12 cellular contexts compared by ENCODE assay signal in the genomic region with DNA sequence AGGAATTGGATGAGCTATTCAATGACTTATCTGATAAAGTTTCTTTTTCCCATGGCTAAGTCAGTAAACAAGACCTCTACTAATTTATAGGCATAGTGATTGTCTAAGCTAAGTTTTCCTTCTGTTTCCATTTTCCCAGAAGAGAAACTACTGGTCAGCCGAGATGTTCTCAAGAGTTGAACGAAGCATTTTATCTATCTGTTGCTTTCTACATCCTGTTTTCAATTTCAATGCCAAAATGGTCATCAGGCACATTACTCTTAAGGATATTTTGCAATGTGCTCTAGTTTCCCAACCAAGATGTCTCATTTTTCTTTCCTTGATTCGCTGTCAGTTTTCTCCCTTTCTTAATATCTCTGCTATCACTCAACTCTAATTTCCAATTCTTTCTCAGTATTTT.
DNase-seq lines count a peak whose midpoint lies in the region; ATAC-seq and TF ChIP-seq lines count a peak whose summit lies in the region.
"Had no signal": no experiment of that assay in that cellular context is flagged by ENCODE, and none has a peak within 500 bp of the region (broad histone marks: within the 10 kb centered on the region; RNA-seq: fewer than 3 reads in every experiment).

No MANE protein-coding gene starts in this region.

- no peak for TF ChIP-seq CTCF in cardiac fibroblast (IDR thresholded peaks at IDR 0.05; ENCODE audit: low read depth, low read length)

- peaks cover 2% of the 10 kb centered on the region for H3K36me3 Mint-ChIP-seq in memory B cell
- no peaks in the 10 kb centered on the region for H3K36me3 Mint-ChIP-seq in activated CD4-positive, alpha-beta memory T cell treated with anti-CD3 and anti-CD28 coated beads for 36 hours

- CTCF ChIA-PET in activated CD4-positive, alpha-beta memory T cell treated with anti-CD3 and anti-CD28 coated beads for 36 hours (lab: Charles Lee), result interaction anchor here (0.8 kb wide), 1 partner anchor 27 kb away, joined by 3 read pairs; no protein-coding TSS in a partner anchor

- ATAC-seq in Right ventricle myocardium superior (ENCODE audit: poor library complexity), result peak; percentile 69
- ATAC-seq in memory B cell (ENCODE audit: low read depth), result no peak
- peak; percentile 38 for ATAC-seq in aorta (ENCODE audit: low FRiP score)
- ATAC-seq in GM21723 (IDR thresholded peaks at IDR 0.05; ENCODE audit: unreplicated experiment), result no peak
- ATAC-seq: A549 had no signal

- H3K27ac Mint-ChIP-seq in memory B cell, result peak overlapping the region; percentile 73
- no peak overlapping the region for H3K27ac Mint-ChIP-seq in activated CD4-positive, alpha-beta memory T cell treated with anti-CD3 and anti-CD28 coated beads for 36 hours

- POLR2A ChIA-PET in activated CD4-positive, alpha-beta memory T cell treated with anti-CD3 and anti-CD28 coated beads for 36 hours (lab: Charles Lee), result no interaction called here

- no peaks in the 10 kb centered on the region for H3K36me3 ChIP-seq in aorta (ENCODE audit: control insufficient read depth in 1 of 2, insufficient read depth in 2 of 2, low read length in 1 of 2)

- peaks cover 16% of the 10 kb centered on the region for H3K4me1 Mint-ChIP-seq in memory B cell
- peaks cover 17% of the 10 kb centered on the region for H3K4me1 Mint-ChIP-seq in activated CD4-positive, alpha-beta memory T cell treated with anti-CD3 and anti-CD28 coated beads for 36 hours (ENCODE audit: low read depth)

- H3K4me3 Mint-ChIP-seq in memory B cell, result peak overlapping the region; percentile 17
- no peak overlapping the region for H3K4me3 Mint-ChIP-seq in activated CD4-positive, alpha-beta memory T cell treated with anti-CD3 and anti-CD28 coated beads for 36 hours

- H3K9me3 ChIP-seq in aorta (ENCODE audit: control insufficient read depth, low read length), result no peaks in the 10 kb centered on the region
- H3K9me3 ChIP-seq: A549 had no signal

- no peaks in the 10 kb centered on the region for H3K4me1 ChIP-seq in aorta (ENCODE audit: control insufficient read depth in 1 of 2, insufficient read depth in 2 of 2, low read length in 2 of 2)
- H3K4me1 ChIP-seq: A549 had no signal

- H3K4me3 ChIP-seq in cardiac fibroblast (replicated peaks in 1 of 2; ENCODE audit: low read depth in 2 of 2, low read length in 2 of 2) (no peak overlapping the region), aorta (ENCODE audit: low read length in 2 of 2) (no peak overlapping the region)
- H3K4me3 ChIP-seq: A549 had no signal

- no peak overlapping the region for H3K27ac ChIP-seq in aorta (ENCODE audit: low read depth in 1 of 2, low read length in 2 of 2)
- H3K27ac ChIP-seq: A549, KMS-11, RWPE1 had no signal

- intact Hi-C loops in Right ventricle myocardium superior (cut with DNase I) (no loop called here), cardiac septum (cut with DNase I) (no loop called here), aorta (cut with DNase I) (no loop called here)
- intact Hi-C loops in activated CD4-positive, alpha-beta memory T cell treated with anti-CD3 and anti-CD28 coated beads for 36 hours (cut with micrococcal nuclease), result no loop called here

- WGBS in aorta, 2 donors, result 59 to 60% methylated on average over 3 of the region's 3 CpGs

- DNase-seq in Right ventricle myocardium superior, result no peak
- no peak for DNase-seq in cardiac septum (ENCODE audit: low spot score)
- DNase-seq in cardiac fibroblast (ENCODE audit: low read depth in 2 of 2), result peak; percentile 86 to 92
- DNase-seq in memory B cell (ENCODE audit: low spot score in 2 of 2), result no peak
- DNase-seq in aorta, result no peak
- DNase-seq in activated CD4-positive, alpha-beta memory T cell treated with anti-CD3 and anti-CD28 coated beads for 36 hours, result no peak
- DNase-seq in OCI-M1 (lab: John Stamatoyannopoulos, UW), result no peak
- DNase-seq: retina had no signal

- peaks cover 3% of the 10 kb centered on the region for H3K9me3 Mint-ChIP-seq in memory B cell
- peaks cover 2% of the 10 kb centered on the region for H3K9me3 Mint-ChIP-seq in activated CD4-positive, alpha-beta memory T cell treated with anti-CD3 and anti-CD28 coated beads for 36 hours

- no peaks in the 10 kb centered on the region for H3K27me3 ChIP-seq in aorta (ENCODE audit: control insufficient read depth in 1 of 2, insufficient read depth in 2 of 2, low read length in 1 of 2)

- H3K27me3 Mint-ChIP-seq in memory B cell, result no peaks in the 10 kb centered on the region
- H3K27me3 Mint-ChIP-seq in activated CD4-positive, alpha-beta memory T cell treated with anti-CD3 and anti-CD28 coated beads for 36 hours, result no peaks in the 10 kb centered on the region

Comparison
In these comparisons a context has a peak if more than half of its experiments do, and no peak if none do; other contexts are left out.
1. ATAC-seq: peak in Right ventricle myocardium superior (single experiment) and aorta (single experiment); none in memory B cell (single experiment) and GM21723 (single experiment).
2. DNase-seq: peak in cardiac fibroblast (2 of 2); none in Right ventricle myocardium superior (single experiment), cardiac septum (single experiment), memory B cell (0 of 2), aorta (0 of 2), activated CD4-positive, alpha-beta memory T cell treated with anti-CD3 and anti-CD28 coated beads for 36 hours (single experiment) and OCI-M1 (single experiment).